Comparison of ENCODE assay signal across 9 cellular contexts in genomic region chr6:34027445-34027936, GRCh38.
DNase-seq lines count a peak whose midpoint lies in the region; ATAC-seq, FAIRE-seq and TF ChIP-seq lines count a peak whose summit lies in the region.
"Had no signal": no experiment of that assay in that cellular context is flagged by ENCODE, and none has a peak within 500 bp of the region (broad histone marks: within the 10 kb centered on the region; RNA-seq: fewer than 3 reads in every experiment).

No MANE protein-coding gene starts in this region.

- no peak for TF ChIP-seq POLR2A in lower leg skin (IDR thresholded peaks at IDR 0.05)

- no peak for FAIRE-seq in bronchial epithelial cell (lab: Jason Lieb, UNC)

- no peaks in the 10 kb centered on the region for H3K4me1 ChIP-seq in CD8-positive, alpha-beta T cell (ENCODE audit: insufficient read depth, low read length)
- H3K4me1 ChIP-seq in lung (ENCODE audit: control insufficient read depth in 2 of 2, insufficient read depth in 2 of 2, low read length in 2 of 2): no peaks in the 10 kb centered on the region

- H3K9me3 Mint-ChIP-seq in CD8-positive, alpha-beta T cell: no peaks in the 10 kb centered on the region

- H3K4me1 Mint-ChIP-seq in CD8-positive, alpha-beta T cell (ENCODE audit: low read depth): no peaks in the 10 kb centered on the region

- H3K4me3 ChIP-seq in CD8-positive, alpha-beta T cell (ENCODE audit: low read depth, low read length): no peak overlapping the region
- H3K4me3 ChIP-seq in bronchial epithelial cell (ENCODE audit: low read depth, low read length): no peak overlapping the region
- no peak overlapping the region for H3K4me3 ChIP-seq in lung
- H3K4me3 ChIP-seq in lower leg skin (ENCODE audit: low read depth, poor library complexity, severe bottlenecking): no peak overlapping the region
- H3K4me3 ChIP-seq: skin epidermis had no signal

- no peak overlapping the region for H3K27ac Mint-ChIP-seq in CD8-positive, alpha-beta T cell

- H3K27ac ChIP-seq in CD8-positive, alpha-beta T cell (ENCODE audit: low read depth, low read length): no peak overlapping the region
- no peak overlapping the region for H3K27ac ChIP-seq in lung (ENCODE audit: low read depth in 1 of 2, low read length in 1 of 2)
- H3K27ac ChIP-seq: skin epidermis had no signal

- 49 to 61% methylated on average over 16 to 17 of the region's 17 CpGs for WGBS in lung, 2 donors
- 52 to 53% methylated on average over 10 to 16 of the region's 17 CpGs for WGBS in lower leg skin, 2 donors

- H3K36me3 ChIP-seq in CD8-positive, alpha-beta T cell (ENCODE audit: insufficient read depth, low read length): no peaks in the 10 kb centered on the region
- H3K36me3 ChIP-seq in bronchial epithelial cell (ENCODE audit: control insufficient read depth, insufficient read depth, low read length): no peaks in the 10 kb centered on the region
- no peaks in the 10 kb centered on the region for H3K36me3 ChIP-seq in lung (ENCODE audit: control insufficient read depth in 2 of 2, insufficient read depth in 2 of 2, low read length in 2 of 2)

- H3K27me3 ChIP-seq in CD8-positive, alpha-beta T cell (ENCODE audit: insufficient read depth, low read length): no peaks in the 10 kb centered on the region
- H3K27me3 ChIP-seq in bronchial epithelial cell (ENCODE audit: control insufficient read depth, insufficient read depth, low read length) (no peaks in the 10 kb centered on the region), lung (ENCODE audit: control insufficient read depth, insufficient read depth) (no peaks in the 10 kb centered on the region)

- TF ChIP-seq CTCF in CD8-positive, alpha-beta T cell (IDR thresholded peaks at IDR 0.05): peak; percentile 82
- TF ChIP-seq CTCF in bronchial epithelial cell (IDR thresholded peaks at IDR 0.05; ENCODE audit: insufficient read depth, low read length, severe bottlenecking) (peak; percentile 82), lung (IDR thresholded peaks at IDR 0.05; ENCODE audit: control extremely low read depth, extremely low read depth) (peak; percentile 31), lower leg skin (IDR thresholded peaks at IDR 0.05) (peak in 1 of 3 donors; percentile 17)

- H3K36me3 Mint-ChIP-seq in CD8-positive, alpha-beta T cell: no peaks in the 10 kb centered on the region

- H3K27me3 Mint-ChIP-seq in CD8-positive, alpha-beta T cell (ENCODE audit: low read depth): peaks cover 5% of the 10 kb centered on the region

- intact Hi-C loops in CD8-positive, alpha-beta T cell (cut with DNase I, micrococcal nuclease): loop anchor here (1.0 to 5.0 kb wide), 6 partner anchors 175 to 442 kb away; partner anchors contain the start of genes LEMD2 (in 1 of the 2) and UQCC2 (in 1 of the 2)
- intact Hi-C loops in lower leg skin (cut with DNase I; ENCODE audit: low total_unique reads): no loop called here

- peak; percentile 29 to 84 (median 63) for DNase-seq in CD8-positive, alpha-beta T cell
- DNase-seq in HT1080 (ENCODE audit: low read depth) (peak; percentile 12), bronchial epithelial cell (ENCODE audit: low read depth) (peak; percentile 3), lung (ENCODE audit: low spot score) (peak; percentile 41), lower leg skin (ENCODE audit: low spot score in 2 of 2) (no peak)
- DNase-seq in activated CD4-positive, CD25-positive, alpha-beta regulatory T cell treated with anti-CD3 and anti-CD28 coated beads, Interleukin-2, amount 50 U/mL, for 16 hours (ENCODE audit: low read depth, low spot score): peak; percentile 33
- DNase-seq in stimulated activated CD8-positive, alpha-beta memory T cell treated with anti-CD3 and anti-CD28 coated beads, Interleukin-4, amount 100 ng/mL, for 1 hour (ENCODE audit: low read depth in 2 of 2, low spot score in 1 of 2): peak; percentile 28 to 40

- no peaks in the 10 kb centered on the region for H3K9me3 ChIP-seq in CD8-positive, alpha-beta T cell (ENCODE audit: low read length)
- peaks cover 0 to 6% of the 10 kb centered on the region in 2 donors for H3K9me3 ChIP-seq in lung (ENCODE audit: control insufficient read depth in 2 of 2, insufficient read depth in 1 of 2, low read length in 1 of 2)

- H3K4me3 Mint-ChIP-seq in CD8-positive, alpha-beta T cell: no peak overlapping the region

- CTCF ChIA-PET in CD8-positive, alpha-beta T cell (lab: Charles Lee): interaction anchor here (0.6 to 14.5 kb wide), 36 partner anchors 10 to 441 kb away, joined by 3 to 251 read pairs (median 4); partner anchors contain the start of gene UQCC2

- peak; percentile 66 for ATAC-seq in CD8-positive, alpha-beta T cell
- ATAC-seq in lung (ENCODE audit: insufficient read depth, low FRiP score) (no peak), GM19035 (IDR thresholded peaks at IDR 0.05; ENCODE audit: unreplicated experiment) (no peak)

- POLR2A ChIA-PET in CD8-positive, alpha-beta T cell (lab: Charles Lee): interaction anchor here (0.6 to 1.7 kb wide), 3 partner anchors 166 to 256 kb away, joined by 3 to 9 read pairs (median 4); no protein-coding TSS in a partner anchor

Comparison
In these comparisons a context has a peak if more than half of its experiments do, and no peak if none do; other contexts are left out.
1. DNase-seq: peak in CD8-positive, alpha-beta T cell (7 of 7), HT1080 (single experiment), activated CD4-positive, CD25-positive, alpha-beta regulatory T cell treated with anti-CD3 and anti-CD28 coated beads, Interleukin-2, amount 50 U/mL, for 16 hours (single experiment), bronchial epithelial cell (single experiment), lung (single experiment) and stimulated activated CD8-positive, alpha-beta memory T cell treated with anti-CD3 and anti-CD28 coated beads, Interleukin-4, amount 100 ng/mL, for 1 hour (2 of 2); none in lower leg skin (0 of 2).